In the genomic region with DNA sequence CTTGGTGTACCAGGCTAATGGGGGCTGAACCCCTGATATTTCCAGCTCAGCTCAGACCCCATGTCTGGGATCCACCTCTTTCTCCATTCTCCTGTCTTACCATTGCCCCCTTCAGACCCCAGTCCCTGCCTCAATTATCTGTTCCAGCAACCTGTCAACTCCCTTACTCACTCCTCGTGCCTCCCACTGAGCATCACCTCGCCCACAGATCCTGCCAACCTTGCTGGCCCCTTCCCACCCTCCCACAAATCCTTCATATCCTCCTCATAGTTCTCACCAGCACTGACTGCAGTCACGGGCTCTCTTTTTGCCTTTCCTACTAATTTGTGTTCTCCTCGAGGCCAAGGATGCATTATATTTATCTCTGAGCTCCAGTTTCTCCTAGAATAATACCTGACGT, we compare ENCODE assay signal across 34 cellular contexts.
"Had no signal": no experiment of that assay in that cellular context is flagged by ENCODE, and none has a peak within 500 bp of the region (broad histone marks: within the 10 kb centered on the region; RNA-seq: fewer than 3 reads in every experiment).

No MANE protein-coding gene starts in this region.

- H3K9me3 ChIP-seq: MG63 had no signal

- H3K4me3 ChIP-seq: MG63 had no signal

- H3K27me3 ChIP-seq: MG63 had no signal

- H3K36me3 ChIP-seq: MG63 had no signal

- DNase-seq: Karpas-422, Kasumi-1, MG63, MM.1S, MV-4-11, NCI-H1048, NCI-H1092, NCI-H1092 treated with DMSO at 0.1 percent for 48 hours, NCI-H1105, NCI-H1105 treated with DMSO at 0.1 percent for 48 hours, NCI-H1417, NCI-H1417 treated with DMSO at 0.1 percent for 48 hours, NCI-H1436, NCI-H1436 treated with DMSO at 0.1 percent for 48 hours, NCI-H146, NCI-H1694, NCI-H1694 treated with DMSO at 0.1 percent for 48 hours, NCI-H187, NCI-H187 treated with DMSO at 0.1 percent for 48 hours, NCI-H1930, NCI-H2029, NCI-H2029 treated with DMSO at 0.1 percent for 48 hours, NCI-H2081, NCI-H2081 treated with DMSO at 0.1 percent for 48 hours, NCI-H2107, NCI-H2171, NCI-H2171 treated with DMSO at 0.1 percent for 48 hours, NCI-H2227 treated with DMSO at 0.1 percent for 48 hours, NCI-H226, NCI-H345, NCI-H446, NCI-H446 treated with DMSO at 0.1 percent for 48 hours, NCI-H510A, NCI-H510A treated with DMSO at 0.1 percent for 48 hours had no signal
